Comparison of ENCODE assay signal across 21 cellular contexts in the genomic region with DNA sequence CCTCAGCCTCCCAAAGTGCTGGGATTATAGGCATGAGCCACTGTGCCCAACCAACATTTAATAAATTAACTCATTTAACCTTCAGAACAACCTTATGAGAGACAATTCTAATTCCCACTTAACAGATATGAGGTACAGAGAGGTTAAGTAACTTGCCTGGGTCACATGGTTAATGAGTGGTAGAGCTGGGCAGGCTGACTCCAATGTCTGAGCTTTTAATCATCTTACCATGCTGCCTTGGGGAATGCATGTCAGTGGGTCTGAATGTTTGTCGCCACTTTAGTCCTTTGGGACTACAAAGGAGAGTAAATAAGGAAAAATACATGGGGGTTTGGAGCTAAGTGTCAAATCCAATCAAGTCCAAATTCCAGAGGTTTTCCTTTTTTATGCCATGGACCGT.
"Had no signal": no experiment of that assay in that cellular context is flagged by ENCODE, and none has a peak within 500 bp of the region (broad histone marks: within the 10 kb centered on the region; RNA-seq: fewer than 3 reads in every experiment).

No MANE protein-coding gene starts in this region.

- H3K27me3 ChIP-seq: ascending aorta, heart right ventricle, right atrium auricular region, tibial artery had no signal

- H3K27ac ChIP-seq: ascending aorta, coronary artery, epithelial cell of prostate, heart right ventricle, lower lobe of right lung, right atrium auricular region, tibial artery had no signal

- H3K4me3 Mint-ChIP-seq: activated CD8-positive, alpha-beta T cell treated with anti-CD3 and anti-CD28 coated beads, Interleukin-2, amount 10 ng/mL, durations not matched to agents 7 days and 5 days; activated naive CD4-positive, alpha-beta T cell treated with anti-CD3 and anti-CD28 coated beads, Interleukin-2, amount 50 U/mL, for 24 hours; naive B cell; neural crest cell; stimulated activated naive CD8-positive, alpha-beta T cell treated with anti-CD3 and anti-CD28 coated beads, Interleukin-15, Interleukin-2, amounts not matched to agents 100 ng/mL and 50 ng/mL, for 24 hours; T-helper 2 cell treated with Interferon-gamma antibody and Interleukin-4, amounts not matched to agents 5 μg/mL and 100 μg/mL, for 36 hours had no signal

- H3K36me3 ChIP-seq: ascending aorta, heart right ventricle, lower lobe of right lung, right atrium auricular region, tibial artery had no signal

- H3K9me3 Mint-ChIP-seq: stimulated activated naive CD8-positive, alpha-beta T cell treated with anti-CD3 and anti-CD28 coated beads, Interleukin-15, Interleukin-2, amounts not matched to agents 100 ng/mL and 50 ng/mL, for 24 hours had no signal

- H3K4me1 Mint-ChIP-seq: activated naive CD4-positive, alpha-beta T cell treated with anti-CD3 and anti-CD28 coated beads, Interleukin-2, amount 50 U/mL, for 24 hours; neural crest cell had no signal

- H3K4me3 ChIP-seq: ascending aorta, coronary artery, heart right ventricle, lower lobe of right lung, right atrium auricular region, tibial artery had no signal

- H3K27me3 Mint-ChIP-seq: activated naive CD4-positive, alpha-beta T cell treated with anti-CD3 and anti-CD28 coated beads, Interleukin-2, amount 50 U/mL, for 24 hours; naive B cell had no signal

- DNase-seq: activated CD4-positive, alpha-beta T cell treated with anti-CD3 and anti-CD28 coated beads for 1 hour; activated CD4-positive, alpha-beta T cell treated with anti-CD3 and anti-CD28 coated beads, Interleukin-2, amount 50 U/mL, for 1 hour; activated CD8-positive, alpha-beta T cell treated with anti-CD3 and anti-CD28 coated beads, Interleukin-2, amount 10 ng/mL, durations not matched to agents 7 days and 5 days; activated gamma-delta T cell treated with Interleukin-2 at 50 U/mL for 16 hours; heart right ventricle; islet precursor cell; left colon; lower lobe of right lung; mesendoderm; naive B cell; stimulated activated CD4-positive, alpha-beta T cell treated with anti-CD3 and anti-CD28 coated beads, Interleukin-12 subunit alpha, Interleukin-12 subunit beta, amount 100 ng/mL, for 4 hours; stimulated activated CD4-positive, alpha-beta T cell treated with anti-CD3 and anti-CD28 coated beads, Interleukin-4, amount 100 ng/mL, for 4 hours; tibial artery had no signal

- ATAC-seq: activated CD8-positive, alpha-beta T cell treated with anti-CD3 and anti-CD28 coated beads, Interleukin-2, amount 10 ng/mL, durations not matched to agents 7 days and 5 days; heart right ventricle; left colon; lower lobe of right lung had no signal

- H3K27ac Mint-ChIP-seq: activated CD8-positive, alpha-beta T cell treated with anti-CD3 and anti-CD28 coated beads, Interleukin-2, amount 10 ng/mL, durations not matched to agents 7 days and 5 days; activated naive CD4-positive, alpha-beta T cell treated with anti-CD3 and anti-CD28 coated beads, Interleukin-2, amount 50 U/mL, for 24 hours; naive B cell; stimulated activated naive CD8-positive, alpha-beta T cell treated with anti-CD3 and anti-CD28 coated beads, Interleukin-15, Interleukin-2, amounts not matched to agents 100 ng/mL and 50 ng/mL, for 24 hours; T-helper 2 cell treated with Interferon-gamma antibody and Interleukin-4, amounts not matched to agents 5 μg/mL and 100 μg/mL, for 36 hours had no signal
